Comparison of ENCODE assay signal across 11 cellular contexts in genomic region chr3:183377307-183377959, GRCh38. TPM values are rescaled to one million over a fixed set of nuclear protein-coding genes. Genes with fewer than 3 reads are reported as not detected.
DNase-seq lines count a peak whose midpoint lies in the region; ATAC-seq and TF ChIP-seq lines count a peak whose summit lies in the region.
"Had no signal": no experiment of that assay in that cellular context is flagged by ENCODE, and none has a peak within 500 bp of the region (broad histone marks: within the 10 kb centered on the region; RNA-seq: fewer than 3 reads in every experiment).

No MANE protein-coding gene starts in this region.

- H3K36me3 ChIP-seq in OCI-LY3 (replicated peaks; ENCODE audit: low read depth, low read length) (no peaks in the 10 kb centered on the region), mucosa of descending colon (ENCODE audit: low read depth) (no peaks in the 10 kb centered on the region)
- H3K36me3 ChIP-seq: right lobe of liver had no signal

- H3K27ac Mint-ChIP-seq in endothelial cell (ENCODE audit: unreplicated experiment): no peak overlapping the region
- H3K27ac Mint-ChIP-seq: brain had no signal

- H3K9me3 Mint-ChIP-seq in endothelial cell (ENCODE audit: unreplicated experiment): no peaks in the 10 kb centered on the region
- H3K9me3 Mint-ChIP-seq: brain had no signal

- H3K4me1 ChIP-seq in OCI-LY3 (ENCODE audit: low read length) (peaks cover 45% of the 10 kb centered on the region), mucosa of descending colon (ENCODE audit: low read depth) (peaks cover 5% of the 10 kb centered on the region)
- H3K4me1 ChIP-seq: right lobe of liver had no signal

- peaks cover 39% of the 10 kb centered on the region for H3K27me3 ChIP-seq in OCI-LY3 (ENCODE audit: low read depth, low read length)
- H3K27me3 ChIP-seq: right lobe of liver had no signal

- TF ChIP-seq CTCF in OCI-LY3 (IDR thresholded peaks at IDR 0.05; ENCODE audit: low read depth, low read length) (no peak), mucosa of descending colon (IDR thresholded peaks at IDR 0.05) (no peak), endothelial cell (IDR thresholded peaks at IDR 0.05; ENCODE audit: unreplicated experiment) (no peak)

- no peaks in the 10 kb centered on the region for H3K4me1 Mint-ChIP-seq in endothelial cell (ENCODE audit: unreplicated experiment)
- H3K4me1 Mint-ChIP-seq: brain had no signal

- ATAC-seq in GM18511 (IDR thresholded peaks at IDR 0.05; ENCODE audit: unreplicated experiment): peak; percentile 49
- peak; percentile 51 for ATAC-seq in HG03460 (IDR thresholded peaks at IDR 0.05; ENCODE audit: unreplicated experiment)
- peak; percentile 79 for ATAC-seq in mucosa of descending colon
- ATAC-seq: right lobe of liver had no signal

- H3K4me2 ChIP-seq in OCI-LY3 (ENCODE audit: low read length): peak overlapping the region; percentile 32; the same call in 1 of the 2 replicates

- no peak overlapping the region for H3K4me3 ChIP-seq in OCI-LY3 (ENCODE audit: low read length)
- no peak overlapping the region for H3K4me3 ChIP-seq in mucosa of descending colon
- H3K4me3 ChIP-seq: lung, right lobe of liver had no signal

- no peaks in the 10 kb centered on the region for H3K27me3 Mint-ChIP-seq in endothelial cell (ENCODE audit: unreplicated experiment)

- no peak overlapping the region for H3K4me3 Mint-ChIP-seq in endothelial cell (ENCODE audit: unreplicated experiment)
- H3K4me3 Mint-ChIP-seq: brain had no signal

- no peaks in the 10 kb centered on the region for H4K20me1 ChIP-seq in OCI-LY3 (ENCODE audit: insufficient read depth, low read length)

- H2AFZ ChIP-seq in OCI-LY3 (ENCODE audit: low read depth, low read length): no peak overlapping the region

- no peak overlapping the region for H3K27ac ChIP-seq in OCI-LY3 (ENCODE audit: low read length)
- H3K27ac ChIP-seq: right lobe of liver had no signal

- intact Hi-C loops in mucosa of descending colon (cut with DNase I, micrococcal nuclease): no loop called here

- H3K36me3 Mint-ChIP-seq in endothelial cell (ENCODE audit: low read depth, unreplicated experiment): no peaks in the 10 kb centered on the region

- no peak overlapping the region for H3K9ac ChIP-seq in OCI-LY3 (ENCODE audit: low read length)

- DNase-seq in mucosa of descending colon: no peak
- no peak for DNase-seq in endothelial cell (ENCODE audit: low spot score)
- no peak for DNase-seq in SKM-1 treated with dmso at 0.1 percent for 144 hours (lab: John Stamatoyannopoulos, UW; ENCODE audit: unreplicated experiment)
- no peak for DNase-seq in HUDEP-2 (lab: John Stamatoyannopoulos, UW; ENCODE audit: unreplicated experiment in 76 of 76)
- DNase-seq in medulla oblongata (ENCODE audit: extremely low spot score): no peak
- DNase-seq: right lobe of liver had no signal

- H3K79me2 ChIP-seq in OCI-LY3 (ENCODE audit: low read length): no peaks in the 10 kb centered on the region

- H3K9me3 ChIP-seq in OCI-LY3 (ENCODE audit: insufficient read depth, low read length) (no peaks in the 10 kb centered on the region), mucosa of descending colon (no peaks in the 10 kb centered on the region)
- H3K9me3 ChIP-seq: right lobe of liver had no signal

RNA-seq across cellular contexts. Expression of gene MCF2L2, which starts 51.0 kb away (rescaled TPM):
- 1 to 10 TPM in 2 of 3 donors, under 1 TPM in 1; 0.84 to 2.7 (median 1.1) TPM for total RNA-seq in mucosa of descending colon
- 1.8 TPM for total RNA-seq in endothelial cell (ENCODE audit: unreplicated experiment)
